ENCODE assay signal across 15 cellular contexts in the genomic region with DNA sequence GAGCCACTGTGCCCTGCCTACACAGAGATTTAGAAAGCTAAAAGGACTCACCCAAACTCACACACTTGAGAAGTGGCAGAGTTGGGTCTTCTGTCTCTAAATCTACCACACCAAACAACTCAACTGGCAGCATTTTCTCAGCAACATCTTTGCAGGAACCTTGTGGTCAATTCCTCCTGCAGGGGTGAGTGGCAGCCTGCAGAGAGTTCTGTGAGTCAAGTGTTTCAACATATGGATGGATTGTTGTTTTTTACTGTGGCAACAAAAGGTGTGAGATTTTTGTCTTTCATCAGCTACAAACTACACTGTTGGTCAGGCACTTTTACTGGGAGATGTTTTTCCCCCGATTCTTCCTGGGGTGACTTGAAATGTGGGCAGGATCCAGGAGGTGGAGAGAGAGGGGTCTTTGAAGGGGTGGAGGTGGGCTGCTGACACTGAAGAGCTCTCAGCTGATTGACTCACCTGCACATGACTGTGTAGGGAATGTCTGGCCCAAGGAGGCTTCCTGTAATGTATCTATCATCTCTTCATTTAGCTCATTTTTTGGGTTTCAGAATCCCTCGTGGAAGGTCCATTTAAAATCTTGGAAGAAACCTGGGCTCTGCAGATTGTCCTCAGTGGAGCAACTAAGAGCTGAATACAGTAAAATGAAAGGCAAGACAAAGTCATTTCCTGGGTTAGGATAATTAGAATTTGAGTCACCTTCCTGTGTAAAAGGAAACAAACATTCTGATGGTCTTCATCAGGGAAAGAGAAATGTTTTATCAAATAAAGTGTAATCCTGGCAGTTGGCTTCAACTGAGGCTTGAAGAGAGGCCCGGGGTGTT.
DNase-seq lines count a peak whose midpoint lies in the region; ATAC-seq and TF ChIP-seq lines count a peak whose summit lies in the region.
"Had no signal": no experiment of that assay in that cellular context is flagged by ENCODE, and none has a peak within 500 bp of the region (broad histone marks: within the 10 kb centered on the region; RNA-seq: fewer than 3 reads in every experiment).

No MANE protein-coding gene starts in this region.

- TF ChIP-seq POLR2A in breast epithelium (IDR thresholded peaks at IDR 0.05): no peak

- H3K9me3 Mint-ChIP-seq in MCF 10A (ENCODE audit: unreplicated experiment) (peaks cover 14% of the 10 kb centered on the region), nephron progenitor cell (peaks cover 75% of the 10 kb centered on the region)
- H3K9me3 Mint-ChIP-seq in CD4-positive, alpha-beta T cell: peaks cover 11% of the 10 kb centered on the region

- CTCF ChIA-PET in MCF 10A (lab: Yijun Ruan, JAX): interaction anchor here (0.6 to 0.7 kb wide), 3 partner anchors 12 to 679 kb away, joined by 3 read pairs; no protein-coding TSS in a partner anchor
- CTCF ChIA-PET in CD4-positive, alpha-beta T cell (lab: Charles Lee): no interaction called here

- H3K4me3 Mint-ChIP-seq in MCF 10A (ENCODE audit: unreplicated experiment): no peak overlapping the region
- H3K4me3 Mint-ChIP-seq in nephron progenitor cell: no peak overlapping the region
- H3K4me3 Mint-ChIP-seq in CD4-positive, alpha-beta T cell: no peak overlapping the region

- intact Hi-C loops in MCF 10A (cut with micrococcal nuclease) (no loop called here), breast epithelium (cut with DNase I; ENCODE audit: low total_unique reads) (no loop called here), left lung (cut with DNase I) (no loop called here)
- intact Hi-C loops in CD4-positive, alpha-beta T cell (cut with DNase I, micrococcal nuclease): no loop called here

- H3K4me3 ChIP-seq in breast epithelium (no peak overlapping the region), RWPE2 (ENCODE audit: severe bottlenecking) (no peak overlapping the region), epithelial cell of esophagus (ENCODE audit: low read length) (no peak overlapping the region), left lung (no peak overlapping the region)

- H3K36me3 ChIP-seq in breast epithelium: no peaks in the 10 kb centered on the region
- no peaks in the 10 kb centered on the region for H3K36me3 ChIP-seq in RWPE2 (ENCODE audit: low read depth)
- no peaks in the 10 kb centered on the region for H3K36me3 ChIP-seq in left lung

- no peaks in the 10 kb centered on the region for H3K9me3 ChIP-seq in breast epithelium
- no peaks in the 10 kb centered on the region for H3K9me3 ChIP-seq in RWPE2 (ENCODE audit: severe bottlenecking)
- peaks cover 16% of the 10 kb centered on the region for H3K9me3 ChIP-seq in CD4-positive, alpha-beta T cell (ENCODE audit: control insufficient read depth, low read length)
- H3K9me3 ChIP-seq in left lung: peaks cover 0 to 26% of the 10 kb centered on the region in 2 donors

- H3K4me1 ChIP-seq in breast epithelium (no peaks in the 10 kb centered on the region), RWPE2 (ENCODE audit: insufficient read depth, poor library complexity, severe bottlenecking) (peaks cover 19% of the 10 kb centered on the region), left lung (no peaks in the 10 kb centered on the region)

- DNase-seq in MCF 10A (ENCODE audit: unreplicated experiment) (peak; percentile 49), breast epithelium (ENCODE audit: low spot score in 2 of 2) (no peak), RWPE2 (ENCODE audit: low spot score) (no peak), epithelial cell of esophagus (ENCODE audit: low read depth) (peak; percentile 82), nephron progenitor cell (no peak), NCI-H510A (lab: John Stamatoyannopoulos, UW) (no peak), left lung (no peak)
- no peak for DNase-seq in CD4-positive, alpha-beta T cell
- DNase-seq: activated CD8-positive, alpha-beta memory T cell treated with anti-CD3 and anti-CD28 coated beads, Interleukin-2, amount 50 U/mL, for 48 hours; cerebellar nuclear complex; KG1; NCI-H524; occipital lobe; stimulated activated CD4-positive, alpha-beta T cell treated with anti-CD3 and anti-CD28 coated beads, Interleukin-4, amount 100 ng/mL, for 1 hour had no signal

- POLR2A ChIA-PET in MCF 10A (lab: Yijun Ruan, JAX): no interaction called here
- POLR2A ChIA-PET in CD4-positive, alpha-beta T cell (lab: Charles Lee): no interaction called here

- H3K27ac Mint-ChIP-seq in MCF 10A (ENCODE audit: low read depth, unreplicated experiment) (no peak overlapping the region), nephron progenitor cell (no peak overlapping the region)
- no peak overlapping the region for H3K27ac Mint-ChIP-seq in CD4-positive, alpha-beta T cell

- no TSS peak for BruUV-seq in MCF 10A (replicated peaks; lab: Mats Ljungman, UMichigan)

- TF ChIP-seq CTCF in MCF 10A (IDR thresholded peaks at IDR 0.05; ENCODE audit: unreplicated experiment) (no peak), breast epithelium (IDR thresholded peaks at IDR 0.05) (no peak), RWPE2 (IDR thresholded peaks at IDR 0.05; ENCODE audit: poor library complexity, severe bottlenecking) (no peak), epithelial cell of esophagus (IDR thresholded peaks at IDR 0.05; ENCODE audit: insufficient read depth, low read depth, low read length, missing control alignments) (no peak), nephron progenitor cell (IDR thresholded peaks at IDR 0.05) (no peak), left lung (IDR thresholded peaks at IDR 0.05) (no peak)
- TF ChIP-seq CTCF in CD4-positive, alpha-beta T cell (IDR thresholded peaks at IDR 0.05): no peak

- H3K4me1 Mint-ChIP-seq in MCF 10A (ENCODE audit: insufficient read depth, unreplicated experiment) (peaks cover 5% of the 10 kb centered on the region), nephron progenitor cell (no peaks in the 10 kb centered on the region)
- H3K4me1 Mint-ChIP-seq in CD4-positive, alpha-beta T cell (ENCODE audit: low read depth): no peaks in the 10 kb centered on the region

- H3K36me3 Mint-ChIP-seq in MCF 10A (ENCODE audit: insufficient read depth, unreplicated experiment) (peaks cover 5% of the 10 kb centered on the region), nephron progenitor cell (ENCODE audit: low read depth) (peaks cover 55% of the 10 kb centered on the region)
- H3K36me3 Mint-ChIP-seq in CD4-positive, alpha-beta T cell (ENCODE audit: low read depth): peaks cover 20% of the 10 kb centered on the region

- H3K27me3 Mint-ChIP-seq in MCF 10A (ENCODE audit: insufficient read depth, unreplicated experiment) (no peaks in the 10 kb centered on the region), nephron progenitor cell (ENCODE audit: low read depth, poor library complexity) (peaks cover 3% of the 10 kb centered on the region)
- no peaks in the 10 kb centered on the region for H3K27me3 Mint-ChIP-seq in CD4-positive, alpha-beta T cell

- ATAC-seq in RWPE2 (ENCODE audit: low read depth) (peak; percentile 72), left lung (no peak)
- no peak for ATAC-seq in CD4-positive, alpha-beta T cell (ENCODE audit: poor library complexity)

- H3K27me3 ChIP-seq in breast epithelium (no peaks in the 10 kb centered on the region), RWPE2 (ENCODE audit: insufficient read depth, poor library complexity, severe bottlenecking) (no peaks in the 10 kb centered on the region), left lung (no peaks in the 10 kb centered on the region)
- H3K27me3 ChIP-seq in CD4-positive, alpha-beta T cell (ENCODE audit: control insufficient read depth, insufficient read depth, low read length): no peaks in the 10 kb centered on the region

- H3K27ac ChIP-seq in breast epithelium (no peak overlapping the region), RWPE2 (ENCODE audit: poor library complexity, severe bottlenecking) (peak overlapping the region; percentile 76), left lung (no peak overlapping the region)
- H3K27ac ChIP-seq in CD4-positive, alpha-beta T cell (ENCODE audit: low read depth, low read length): no peak overlapping the region
- H3K27ac ChIP-seq: C4-2B had no signal

Comparison
In these comparisons a context has a peak if more than half of its experiments do, and no peak if none do; other contexts are left out.
1. DNase-seq: peak in MCF 10A (single experiment) and epithelial cell of esophagus (single experiment); none in breast epithelium (0 of 2), RWPE2 (single experiment), nephron progenitor cell (single experiment), NCI-H510A (single experiment), CD4-positive, alpha-beta T cell (0 of 10) and left lung (0 of 2).